Comparison of ENCODE assay signal across 27 cellular contexts in genomic region chr18:23879544-23879943, GRCh38.
"Had no signal": no experiment of that assay in that cellular context is flagged by ENCODE, and none has a peak within 500 bp of the region (broad histone marks: within the 10 kb centered on the region; RNA-seq: fewer than 3 reads in every experiment).

No MANE protein-coding gene starts in this region.

- H2AFZ ChIP-seq: hepatocyte, neural progenitor cell had no signal

- H3K9me3 ChIP-seq: heart right ventricle, left lung, lower lobe of right lung, neutrophil, ovary, right atrium auricular region, right lobe of liver, suprapubic skin, thoracic aorta, tibial artery, upper lobe of right lung had no signal

- H3K4me2 ChIP-seq: hepatocyte, neural progenitor cell, smooth muscle cell had no signal

- H3K27ac ChIP-seq: heart right ventricle, hepatocyte, left lung, lower lobe of right lung, neural progenitor cell, neutrophil, ovary, right atrium auricular region, right lobe of liver, suprapubic skin, thoracic aorta, tibial artery, upper lobe of right lung had no signal

- H3K9ac ChIP-seq: neural progenitor cell had no signal

- H3K79me2 ChIP-seq: hepatocyte had no signal

- H3K36me3 ChIP-seq: left lung, neural progenitor cell, neutrophil, ovary, right atrium auricular region, right lobe of liver, thoracic aorta, upper lobe of right lung had no signal

- H3K4me3 ChIP-seq: heart right ventricle, hepatocyte, left lung, lower lobe of right lung, neural progenitor cell, ovary, right atrium auricular region, right lobe of liver, smooth muscle cell, suprapubic skin, thoracic aorta, tibial artery, upper lobe of right lung had no signal

- ATAC-seq: heart right ventricle, left cardiac atrium, left lung, lower lobe of right lung, natural killer cell, right lobe of liver, upper lobe of right lung had no signal

- FAIRE-seq: urothelium cell line had no signal

- DNase-seq: heart right ventricle; islet precursor cell; kidney glomerular epithelial cell; left cardiac atrium; left lung; lower lobe of right lung; mesendoderm; naive B cell; natural killer cell; nephron progenitor cell; ovary; right lobe of liver; stimulated activated CD4-positive, alpha-beta T cell treated with anti-CD3 and anti-CD28 coated beads, Interleukin-1b, Interleukin-23, amount 100 ng/mL, for 48 hours; stimulated activated CD4-positive, alpha-beta T cell treated with anti-CD3 and anti-CD28 coated beads, Interleukin-2, amount 100 ng/mL, for 48 hours; stimulated activated CD4-positive, alpha-beta T cell treated with anti-CD3 and anti-CD28 coated beads, Interleukin-4, amount 100 ng/mL, for 4 hours; stimulated activated naive CD4-positive, alpha-beta T cell; tibial artery; trophoblast cell; upper lobe of right lung had no signal

- H3K27me3 ChIP-seq: heart right ventricle, hepatocyte, left lung, neural progenitor cell, neutrophil, ovary, right atrium auricular region, right lobe of liver, suprapubic skin, tibial artery, upper lobe of right lung had no signal
